8 cellular contexts compared by ENCODE assay signal in genomic region chr6:12233693-12234551, GRCh38. TPM values are rescaled to one million over a fixed set of nuclear protein-coding genes. Genes with fewer than 3 reads are reported as not detected.
DNase-seq lines count a peak whose midpoint lies in the region; ATAC-seq and TF ChIP-seq lines count a peak whose summit lies in the region.

No MANE protein-coding gene starts in this region.

- no peak overlapping the region for H3K4me3 ChIP-seq in adrenal gland

- intact Hi-C loops in adrenal gland (cut with DNase I): loop anchor here in 1 of 2 donors (5.0 kb wide), 1 partner anchor 577 kb away; no protein-coding TSS in a partner anchor
- intact Hi-C loops in left cardiac atrium (cut with DNase I): loop anchor here (2.0 to 5.0 kb wide), 3 partner anchors 577 to 652 kb away; no protein-coding TSS in a partner anchor

- ATAC-seq in left cardiac atrium (peak; percentile 65 to 78), HG02884 (IDR thresholded peaks at IDR 0.05; ENCODE audit: unreplicated experiment) (no peak)

- no peaks in the 10 kb centered on the region for H3K27me3 ChIP-seq in adrenal gland

- H3K4me1 ChIP-seq in adrenal gland (replicated peaks in 1 of 2): peaks cover 0 to 4% of the 10 kb centered on the region in 2 donors

- TF ChIP-seq CTCF in adrenal gland (IDR thresholded peaks at IDR 0.05): peak; percentile 55 to 97 (median 88)

- H3K27ac ChIP-seq in adrenal gland: no peak overlapping the region

- WGBS in adrenal gland, 4 donors: 51 to 72% (median 60%) methylated on average over 4 of the region's 4 CpGs

- TF ChIP-seq POLR2A in adrenal gland (IDR thresholded peaks at IDR 0.05): no peak

- no peaks in the 10 kb centered on the region for H3K9me3 ChIP-seq in adrenal gland (replicated peaks in 1 of 3)

- H3K36me3 ChIP-seq in adrenal gland (replicated peaks in 1 of 2): no peaks in the 10 kb centered on the region

- DNase-seq in stimulated activated CD4-positive, alpha-beta T cell treated with anti-CD3 and anti-CD28 coated beads, Interleukin-15, amount 100 ng/mL, for 24 hours: peak; percentile 40
- DNase-seq in stimulated activated CD4-positive, alpha-beta T cell treated with anti-CD3 and anti-CD28 coated beads, Interleukin-4, amount 100 ng/mL, for 1 hour: no peak
- DNase-seq in KG1 (lab: John Stamatoyannopoulos, UW) (peak; percentile 30), RPMI8226 (peak; percentile 83), adrenal gland (peak; percentile 27 to 68 (median 45)), left cardiac atrium (no peak), renal cortical epithelial cell (ENCODE audit: low read depth) (peak; percentile 88)

RNA-seq across cellular contexts. Expression of gene EDN1, which starts 56.2 kb away (rescaled TPM):
- total RNA-seq in adrenal gland (1 to 10 TPM in 5 of 8 donors, under 1 TPM in 3; 0.18 to 7.9 (median 1.3) TPM), left cardiac atrium (10 to 100 TPM in 1 of 2 donors, 1 to 10 TPM in 1; 2.7 to 25.4 TPM), renal cortical epithelial cell (77.8 and 82.5 TPM in 2 replicates)
- 1 to 10 TPM; 2.8 to 5.4 (median 3.0) TPM for polyA plus RNA-seq in adrenal gland

Comparison
In these comparisons a context has a peak if more than half of its experiments do, and no peak if none do; other contexts are left out.
1. DNase-seq: peak in stimulated activated CD4-positive, alpha-beta T cell treated with anti-CD3 and anti-CD28 coated beads, Interleukin-15, amount 100 ng/mL, for 24 hours (single experiment), KG1 (single experiment), RPMI8226 (single experiment), adrenal gland (7 of 7) and renal cortical epithelial cell (single experiment); none in stimulated activated CD4-positive, alpha-beta T cell treated with anti-CD3 and anti-CD28 coated beads, Interleukin-4, amount 100 ng/mL, for 1 hour (single experiment) and left cardiac atrium (single experiment).